In genomic region chr19:7903244-7904073, GRCh38 we compare ENCODE assay signal across 8 cellular contexts. TPM values are rescaled to one million over a fixed set of nuclear protein-coding genes. Genes with fewer than 3 reads are reported as not detected.
A peak's percentile ranks its signal among the peaks of the same experiment; 100 is the strongest.
DNase-seq lines count a peak whose midpoint lies in the region; ATAC-seq, FAIRE-seq and TF ChIP-seq lines count a peak whose summit lies in the region.

TSS of gene MAP2K7 (plus strand) at chr19:7903877. CDS start at chr19:7903945, 68 bp downstream.

- H3K4me1 ChIP-seq in BLaER1 = peaks cover 64% of the 10 kb centered on the region

- CTCF ChIA-PET in activated CD4-positive, alpha-beta T cell treated with anti-CD3 and anti-CD28 coated beads for 36 hours (lab: Charles Lee) = interaction anchor here (1.0 to 2.4 kb wide), 5 partner anchors 13 to 335 kb away, joined by 4 to 16 read pairs (median 6); partner anchors contain the start of genes SNAPC2 and TIMM44

- ATAC-seq in HG03457 (IDR thresholded peaks at IDR 0.05; ENCODE audit: unreplicated experiment) = peak; percentile 67
- peak; percentile 91 for ATAC-seq in activated CD4-positive, alpha-beta T cell treated with anti-CD3 and anti-CD28 coated beads for 36 hours

- H3K36me3 ChIP-seq in BLaER1 (peaks cover 16% of the 10 kb centered on the region), kidney epithelial cell (ENCODE audit: control insufficient read depth, insufficient read depth, low read length) (peaks cover 1% of the 10 kb centered on the region)

- peaks cover 22% of the 10 kb centered on the region for H3K4me1 Mint-ChIP-seq in activated CD4-positive, alpha-beta T cell treated with anti-CD3 and anti-CD28 coated beads for 36 hours

- peak within 1 kb of the TSS; percentile 90 for H3K9ac ChIP-seq in BLaER1

- peak within 1 kb of the TSS; percentile 86 for H3K4me3 ChIP-seq in BLaER1
- H3K4me3 ChIP-seq in choroid plexus epithelial cell (ENCODE audit: low read depth, low read length) = peak within 1 kb of the TSS; percentile 88
- H3K4me3 ChIP-seq in kidney epithelial cell (ENCODE audit: low read depth, low read length) = peak within 1 kb of the TSS; percentile 84

- H4K20me1 ChIP-seq in BLaER1 = peaks cover 45% of the 10 kb centered on the region

- H3K9me3 ChIP-seq in BLaER1 = no peaks in the 10 kb centered on the region

- H3K27me3 ChIP-seq in BLaER1 (no peaks in the 10 kb centered on the region), kidney epithelial cell (ENCODE audit: control insufficient read depth, insufficient read depth, low read length) (no peaks in the 10 kb centered on the region)

- no peaks in the 10 kb centered on the region for H3K27me3 Mint-ChIP-seq in activated CD4-positive, alpha-beta T cell treated with anti-CD3 and anti-CD28 coated beads for 36 hours

- no peaks in the 10 kb centered on the region for H3K9me3 Mint-ChIP-seq in activated CD4-positive, alpha-beta T cell treated with anti-CD3 and anti-CD28 coated beads for 36 hours (ENCODE audit: low read depth)

- intact Hi-C loops in activated CD4-positive, alpha-beta T cell treated with anti-CD3 and anti-CD28 coated beads for 36 hours (cut with DNase I, micrococcal nuclease) = loop anchor here (1.0 to 5.0 kb wide), 15 partner anchors 13 to 929 kb away; partner anchors contain the start of genes SNAPC2 (in 2 of the 2), TIMM44 (in 2 of the 2), ELAVL1 (in 1 of the 2) and MBD3L1 (in 1 of the 2)

- POLR2A ChIA-PET in activated CD4-positive, alpha-beta T cell treated with anti-CD3 and anti-CD28 coated beads for 36 hours (lab: Charles Lee) = interaction anchor here (0.6 to 1.6 kb wide), 6 partner anchors 12 to 611 kb away, joined by 3 to 4 read pairs (median 3); partner anchors contain the start of genes TIMM44 and ZNF414

- peak within 1 kb of the TSS; percentile 100 for H3K4me2 ChIP-seq in BLaER1

- DNase-seq in GM19239 (ENCODE audit: insufficient read length, low spot score) (peak; percentile 98), NCI-H524 (lab: John Stamatoyannopoulos, UW) (peak; percentile 99 to 100), choroid plexus epithelial cell (ENCODE audit: low read depth) (peak; percentile 99), kidney epithelial cell (ENCODE audit: low read depth) (peak; percentile 87)
- peak; percentile 100 for DNase-seq in activated CD4-positive, alpha-beta T cell treated with anti-CD3 and anti-CD28 coated beads for 36 hours
- peak; percentile 100 for DNase-seq in stimulated activated CD4-positive, alpha-beta T cell treated with anti-CD3 and anti-CD28 coated beads, Interleukin-15, amount 100 ng/mL, for 48 hours (ENCODE audit: low read depth in 2 of 2)

- H3K27ac ChIP-seq in BLaER1 = peak within 1 kb of the TSS; percentile 91

- peak within 1 kb of the TSS; percentile 92 for H3K27ac Mint-ChIP-seq in activated CD4-positive, alpha-beta T cell treated with anti-CD3 and anti-CD28 coated beads for 36 hours

- FAIRE-seq in GM19239 (lab: Jason Lieb, UNC) = peak; percentile 100

- TF ChIP-seq CTCF in choroid plexus epithelial cell (conservative IDR thresholded peaks at IDR 0.05; ENCODE audit: low read depth, low read length) = peak; percentile 57
- TF ChIP-seq CTCF in kidney epithelial cell (IDR thresholded peaks at IDR 0.05; ENCODE audit: insufficient read depth, low read length, poor library complexity, severe bottlenecking) = peak; percentile 60

- peaks cover 18% of the 10 kb centered on the region for H3K36me3 Mint-ChIP-seq in activated CD4-positive, alpha-beta T cell treated with anti-CD3 and anti-CD28 coated beads for 36 hours (ENCODE audit: low read depth)

- H3K4me3 Mint-ChIP-seq in activated CD4-positive, alpha-beta T cell treated with anti-CD3 and anti-CD28 coated beads for 36 hours = peak within 1 kb of the TSS; percentile 85

RNA-seq across cellular contexts. Expression of gene MAP2K7, which starts in this region (rescaled TPM):
- 10 to 100 TPM; 32.2 to 33.7 TPM for total RNA-seq in activated CD4-positive, alpha-beta T cell treated with anti-CD3 and anti-CD28 coated beads for 36 hours
- 15.0 and 19.7 TPM in 2 replicates for total RNA-seq in kidney epithelial cell

Comparison
In these comparisons a context has a peak if more than half of its experiments do, and no peak if none do; other contexts are left out.
1. Peak in every context shown above with its lines: DNase-seq, ATAC-seq, H3K4me3 ChIP-seq and H3K27ac ChIP-seq.